Comparison of ENCODE assay signal across 18 cellular contexts in the genomic region with DNA sequence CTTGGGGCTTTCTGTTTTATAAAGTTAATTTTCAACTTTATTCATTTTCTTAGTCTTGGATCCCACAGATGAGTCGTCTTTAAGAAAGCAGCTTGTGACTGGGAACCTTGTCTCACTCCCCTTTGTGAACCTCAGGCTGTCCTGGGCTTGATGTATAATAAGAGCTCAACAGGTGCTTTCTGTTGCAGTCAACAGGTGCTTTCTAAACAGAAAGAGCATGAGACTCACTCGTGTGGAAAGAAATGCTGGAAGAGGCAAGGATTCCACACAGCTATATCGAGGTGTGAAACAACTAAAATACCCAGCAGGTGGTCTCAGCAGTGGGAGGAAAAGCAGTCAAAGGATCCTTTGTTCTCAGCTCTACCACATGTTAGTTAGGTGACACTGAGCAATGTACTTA.
DNase-seq lines count a peak whose midpoint lies in the region; ATAC-seq, FAIRE-seq and TF ChIP-seq lines count a peak whose summit lies in the region.
"Had no signal": no experiment of that assay in that cellular context is flagged by ENCODE, and none has a peak within 500 bp of the region (broad histone marks: within the 10 kb centered on the region; RNA-seq: fewer than 3 reads in every experiment).

No MANE protein-coding gene starts in this region.

- no peak for TF ChIP-seq POLR2A in endothelial cell of umbilical vein (IDR thresholded peaks at IDR 0.05; ENCODE audit: low read depth, low read length)

- no peak overlapping the region for H3K9ac ChIP-seq in endothelial cell of umbilical vein (replicated peaks; ENCODE audit: extremely low read depth, insufficient read depth, low read length)

- no peaks in the 10 kb centered on the region for H3K27me3 ChIP-seq in endothelial cell of umbilical vein (ENCODE audit: control insufficient read depth in 2 of 2, insufficient read depth in 2 of 2, low read length in 2 of 2)
- no peaks in the 10 kb centered on the region for H3K27me3 ChIP-seq in osteoblast (ENCODE audit: insufficient read depth, low read length)
- no peaks in the 10 kb centered on the region for H3K27me3 ChIP-seq in A673 (replicated peaks; ENCODE audit: insufficient read depth, low read depth, low read length, poor library complexity)
- no peaks in the 10 kb centered on the region for H3K27me3 ChIP-seq in heart right ventricle
- H3K27me3 ChIP-seq: colonic mucosa, esophagus squamous epithelium, gastrocnemius medialis, pancreas had no signal

- TF ChIP-seq CTCF in endothelial cell of umbilical vein (IDR thresholded peaks at IDR 0.05; ENCODE audit: extremely low read depth in 1 of 2, insufficient read depth in 1 of 2, low read depth in 1 of 2, low read length in 2 of 2) (no peak), osteoblast (IDR thresholded peaks at IDR 0.05; ENCODE audit: extremely low read depth, low read depth, low read length) (no peak), A673 (conservative IDR thresholded peaks at IDR 0.05; ENCODE audit: low read depth, low read length) (no peak), heart right ventricle (IDR thresholded peaks at IDR 0.05) (no peak)

- FAIRE-seq in endothelial cell of umbilical vein (lab: Jason Lieb, UNC), result no peak
- FAIRE-seq: pancreas had no signal

- BruUV-seq in endothelial cell of umbilical vein (replicated peaks; lab: Mats Ljungman, UMichigan) (no TSS peak), A673 (replicated peaks; lab: Mats Ljungman, UMichigan) (no TSS peak)

- H3K36me3 ChIP-seq in endothelial cell of umbilical vein (ENCODE audit: control insufficient read depth in 2 of 2, extremely low read depth in 1 of 2, insufficient read depth in 2 of 2, low read length in 2 of 2) (no peaks in the 10 kb centered on the region), osteoblast (ENCODE audit: insufficient read depth, low read length) (no peaks in the 10 kb centered on the region), A673 (ENCODE audit: insufficient read depth, low read length, poor library complexity, severe bottlenecking) (no peaks in the 10 kb centered on the region), heart right ventricle (no peaks in the 10 kb centered on the region)
- H3K36me3 ChIP-seq: colonic mucosa, esophagus squamous epithelium, gastrocnemius medialis, pancreas had no signal

- H3K4me1 ChIP-seq in endothelial cell of umbilical vein (ENCODE audit: control insufficient read depth, extremely low read depth, insufficient read depth, low read length) (peaks cover 14% of the 10 kb centered on the region), osteoblast (ENCODE audit: insufficient read depth, low read length) (peaks cover 5% of the 10 kb centered on the region), A673 (ENCODE audit: insufficient read depth, low read length, poor library complexity, severe bottlenecking) (peaks cover 30% of the 10 kb centered on the region), heart right ventricle (no peaks in the 10 kb centered on the region)
- H3K4me1 ChIP-seq: colonic mucosa, esophagus squamous epithelium, gastrocnemius medialis, pancreas had no signal

- ATAC-seq in heart right ventricle, result no peak
- ATAC-seq: effector memory CD8-positive, alpha-beta T cell; gastrocnemius medialis; naive thymus-derived CD8-positive, alpha-beta T cell; pancreas; sciatic nerve had no signal

- H3K79me2 ChIP-seq in endothelial cell of umbilical vein (ENCODE audit: control insufficient read depth, insufficient read depth, low read length), result no peaks in the 10 kb centered on the region
- H3K79me2 ChIP-seq in osteoblast (ENCODE audit: insufficient read depth, low read length), result no peaks in the 10 kb centered on the region

- WGBS in heart right ventricle, 2 donors, result 63 to 67% methylated on average over 3 of the region's 3 CpGs

- intact Hi-C loops in endothelial cell of umbilical vein (cut with micrococcal nuclease) (no loop called here), A673 (cut with micrococcal nuclease; ENCODE audit: unreplicated experiment) (no loop called here), heart right ventricle (cut with DNase I) (no loop called here)

- H3K4me2 ChIP-seq in endothelial cell of umbilical vein (ENCODE audit: insufficient read depth, low read length) (no peak overlapping the region), osteoblast (ENCODE audit: insufficient read depth, low read length) (no peak overlapping the region)

- CTCF ChIA-PET in endothelial cell of umbilical vein (lab: Charles Lee) (interaction anchor here (0.8 to 1.2 kb wide), 3 partner anchors 52 to 241 kb away, joined by 3 to 4 read pairs (median 3); no protein-coding TSS in a partner anchor), A673 (lab: Charles Lee) (no interaction called here)

- no peak overlapping the region for H3K4me3 ChIP-seq in endothelial cell of umbilical vein (replicated peaks in 1 of 3; ENCODE audit: insufficient read depth in 1 of 3, low read depth in 1 of 3, low read length in 3 of 3)
- no peak overlapping the region for H3K4me3 ChIP-seq in osteoblast (ENCODE audit: insufficient read depth, low read length)
- no peak overlapping the region for H3K4me3 ChIP-seq in A673 (ENCODE audit: low read depth, low read length, poor library complexity, severe bottlenecking)
- H3K4me3 ChIP-seq in heart right ventricle, result no peak overlapping the region
- H3K4me3 ChIP-seq: colonic mucosa, esophagus squamous epithelium, gastrocnemius medialis, pancreas had no signal

- dilution Hi-C loops in endothelial cell of umbilical vein (cut with MboI; ENCODE audit: extremely low pct_ligation_motif_present, low sequenced_read_pairs), result no loop called here

- H4K20me1 ChIP-seq in endothelial cell of umbilical vein (replicated peaks; ENCODE audit: control insufficient read depth, extremely low read depth, insufficient read depth, low read length), result no peaks in the 10 kb centered on the region
- H4K20me1 ChIP-seq in osteoblast (ENCODE audit: insufficient read depth, low read length), result no peaks in the 10 kb centered on the region

- POLR2A ChIA-PET in endothelial cell of umbilical vein (lab: Charles Lee) (no interaction called here), A673 (lab: Charles Lee; ENCODE audit: low non-redundant PET) (no interaction called here)

- H3K9me1 ChIP-seq in endothelial cell of umbilical vein (replicated peaks; ENCODE audit: control insufficient read depth, extremely low read depth, insufficient read depth, low read length), result no peaks in the 10 kb centered on the region

- H3K27ac ChIP-seq in endothelial cell of umbilical vein (ENCODE audit: insufficient read depth, low read depth, low read length) (no peak overlapping the region), osteoblast (ENCODE audit: low read depth, low read length) (no peak overlapping the region), A673 (ENCODE audit: low read depth, low read length, poor library complexity, severe bottlenecking) (no peak overlapping the region), heart right ventricle (no peak overlapping the region)
- H3K27ac ChIP-seq: colonic mucosa, esophagus squamous epithelium, gastrocnemius medialis, pancreas had no signal

- peak; percentile 36 for DNase-seq in NCI-H510A treated with DMSO at 0.1 percent for 48 hours (lab: John Stamatoyannopoulos, UW)
- DNase-seq in NCI-H510A (lab: John Stamatoyannopoulos, UW), result no peak
- peak; percentile 98 for DNase-seq in NCI-H2107 treated with DMSO at 0.1 percent for 48 hours (lab: John Stamatoyannopoulos, UW; ENCODE audit: unreplicated experiment)
- no peak for DNase-seq in endothelial cell of umbilical vein (ENCODE audit: low read depth, low spot score)
- DNase-seq in osteoblast (ENCODE audit: insufficient read length, low spot score, missing footprints), result peak; percentile 61
- no peak for DNase-seq in UCSD-AML1 (lab: John Stamatoyannopoulos, UW; ENCODE audit: unreplicated experiment)
- DNase-seq in A673 (ENCODE audit: low spot score), result no peak
- DNase-seq in heart right ventricle, result no peak
- DNase-seq: colonic mucosa; effector memory CD8-positive, alpha-beta T cell; esophagus squamous epithelium; gastrocnemius medialis; IMR-90; naive thymus-derived CD8-positive, alpha-beta T cell; NCI-H146; pancreas; RPMI8226 had no signal

- H3K9me3 ChIP-seq in endothelial cell of umbilical vein (replicated peaks; ENCODE audit: control insufficient read depth, insufficient read depth, low read length) (no peaks in the 10 kb centered on the region), osteoblast (ENCODE audit: low read depth, low read length) (no peaks in the 10 kb centered on the region), A673 (ENCODE audit: low read depth, low read length, poor library complexity, severe bottlenecking) (no peaks in the 10 kb centered on the region), heart right ventricle (no peaks in the 10 kb centered on the region)
- H3K9me3 ChIP-seq: colonic mucosa, esophagus squamous epithelium, gastrocnemius medialis, pancreas had no signal

- peak overlapping the region; percentile 16 for H2AFZ ChIP-seq in endothelial cell of umbilical vein (ENCODE audit: low read depth, low read length)
- no peak overlapping the region for H2AFZ ChIP-seq in osteoblast (ENCODE audit: low read length)

TF ChIP-seq in endothelial cell of umbilical vein, 7 proteins besides CTCF, POLR2A, EP300 and RAD21:
- no peak for TF ChIP-seq GATA2 (IDR thresholded peaks at IDR 0.05; ENCODE audit: insufficient read depth, insufficient read length, low read depth, low read length)
- no peak for TF ChIP-seq MYC (IDR thresholded peaks at IDR 0.05; ENCODE audit: low read depth, low read length)
- no peak for TF ChIP-seq FOS (IDR thresholded peaks at IDR 0.05; ENCODE audit: borderline replicate concordance, insufficient read depth, low read length)
- TF ChIP-seq JUN (IDR thresholded peaks at IDR 0.05; ENCODE audit: borderline replicate concordance, insufficient read depth, insufficient read length, low read depth), result no peak
- TF ChIP-seq EZH2 (IDR thresholded peaks at IDR 0.05; ENCODE audit: borderline replicate concordance, low read depth, low read length, severe bottlenecking), result no peak
- no peak for TF ChIP-seq POLR2AphosphoS5 (IDR thresholded peaks at IDR 0.05; ENCODE audit: insufficient read depth, low read depth, low read length)
- TF ChIP-seq, protein P1, sequence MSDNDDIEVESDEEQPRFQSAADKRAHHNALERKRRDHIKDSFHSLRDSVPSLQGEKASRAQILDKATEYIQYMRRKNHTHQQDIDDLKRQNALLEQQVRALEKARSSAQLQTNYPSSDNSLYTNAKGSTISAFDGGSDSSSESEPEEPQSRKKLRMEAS (IDR thresholded peaks at IDR 0.05; ENCODE audit: insufficient read depth, insufficient read length), result no peak

Comparison
In these comparisons a context has a peak if more than half of its experiments do, and no peak if none do; other contexts are left out.
1. DNase-seq: peak in NCI-H510A treated with DMSO at 0.1 percent for 48 hours (single experiment), NCI-H2107 treated with DMSO at 0.1 percent for 48 hours (single experiment) and osteoblast (single experiment); none in NCI-H510A (single experiment), endothelial cell of umbilical vein (single experiment), UCSD-AML1 (single experiment), A673 (single experiment) and heart right ventricle (0 of 2).